ENCODE assay signal across 2 cellular contexts in the genomic region with DNA sequence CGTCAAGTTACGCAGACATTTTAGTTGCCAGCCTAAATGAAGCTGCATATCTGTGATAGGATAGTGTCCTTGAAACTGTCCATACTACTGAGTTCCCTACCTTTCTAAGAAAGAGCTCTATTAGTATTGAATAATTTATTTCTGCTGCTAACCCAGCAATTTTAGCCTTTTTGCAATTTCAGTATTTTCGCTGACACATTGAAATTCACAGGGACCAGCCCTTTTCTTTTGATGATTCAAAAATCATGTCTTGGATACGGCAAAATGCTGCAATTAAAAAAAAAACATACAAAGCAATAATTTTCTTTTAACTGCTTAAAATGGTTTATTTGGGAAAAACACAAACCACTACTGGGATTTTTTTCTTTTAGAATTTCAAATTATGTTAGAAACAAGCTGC.
TF ChIP-seq lines count a peak whose summit lies in the region.

No MANE protein-coding gene starts in this region.

TF ChIP-seq in HepG2, 621 proteins besides CTCF, POLR2A, EP300 and RAD21 (continued from another document):
- TF ChIP-seq ZNF10 (CRISPR knock-in tag; IDR thresholded peaks at IDR 0.05; ENCODE audit: borderline replicate concordance, low read depth) (no peak), ZNF264 (CRISPR knock-in tag; IDR thresholded peaks at IDR 0.05) (no peak), CREM (IDR thresholded peaks at IDR 0.05) (no peak), CREM (CRISPR knock-in tag; IDR thresholded peaks at IDR 0.05) (no peak), FOSL2 (CRISPR knock-in tag; IDR thresholded peaks at IDR 0.05) (no peak), MAFF (IDR thresholded peaks at IDR 0.05; ENCODE audit: low read depth, low read length) (peak; percentile 93), MAFK (conservative IDR thresholded peaks at IDR 0.05 in 1 of 2, IDR thresholded peaks at IDR 0.05 in 1 of 2; ENCODE audit: low read length in 2 of 2) (peak; percentile 90 to 92), YEATS2 (CRISPR knock-in tag; IDR thresholded peaks at IDR 0.05; ENCODE audit: borderline replicate concordance) (no peak)
- TF ChIP-seq, protein P1, sequence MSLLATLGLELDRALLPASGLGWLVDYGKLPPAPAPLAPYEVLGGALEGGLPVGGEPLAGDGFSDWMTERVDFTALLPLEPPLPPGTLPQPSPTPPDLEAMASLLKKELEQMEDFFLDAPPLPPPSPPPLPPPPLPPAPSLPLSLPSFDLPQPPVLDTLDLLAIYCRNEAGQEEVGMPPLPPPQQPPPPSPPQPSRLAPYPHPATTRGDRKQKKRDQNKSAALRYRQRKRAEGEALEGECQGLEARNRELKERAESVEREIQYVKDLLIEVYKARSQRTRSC (CRISPR knock-in tag; IDR thresholded peaks at IDR 0.05; ENCODE audit: low read depth) = no peak
- TF ChIP-seq, protein P2, sequence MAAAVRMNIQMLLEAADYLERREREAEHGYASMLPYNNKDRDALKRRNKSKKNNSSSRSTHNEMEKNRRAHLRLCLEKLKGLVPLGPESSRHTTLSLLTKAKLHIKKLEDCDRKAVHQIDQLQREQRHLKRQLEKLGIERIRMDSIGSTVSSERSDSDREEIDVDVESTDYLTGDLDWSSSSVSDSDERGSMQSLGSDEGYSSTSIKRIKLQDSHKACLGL (CRISPR knock-in tag; IDR thresholded peaks at IDR 0.05) = no peak
- TF ChIP-seq, protein P3, sequence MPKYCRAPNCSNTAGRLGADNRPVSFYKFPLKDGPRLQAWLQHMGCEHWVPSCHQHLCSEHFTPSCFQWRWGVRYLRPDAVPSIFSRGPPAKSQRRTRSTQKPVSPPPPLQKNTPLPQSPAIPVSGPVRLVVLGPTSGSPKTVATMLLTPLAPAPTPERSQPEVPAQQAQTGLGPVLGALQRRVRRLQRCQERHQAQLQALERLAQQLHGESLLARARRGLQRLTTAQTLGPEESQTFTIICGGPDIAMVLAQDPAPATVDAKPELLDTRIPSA (CRISPR knock-in tag; IDR thresholded peaks at IDR 0.05; ENCODE audit: borderline replicate concordance) = no peak

TF ChIP-seq in K562, 482 proteins besides CTCF, POLR2A, EP300 and RAD21:
- TF ChIP-seq, protein P4, sequence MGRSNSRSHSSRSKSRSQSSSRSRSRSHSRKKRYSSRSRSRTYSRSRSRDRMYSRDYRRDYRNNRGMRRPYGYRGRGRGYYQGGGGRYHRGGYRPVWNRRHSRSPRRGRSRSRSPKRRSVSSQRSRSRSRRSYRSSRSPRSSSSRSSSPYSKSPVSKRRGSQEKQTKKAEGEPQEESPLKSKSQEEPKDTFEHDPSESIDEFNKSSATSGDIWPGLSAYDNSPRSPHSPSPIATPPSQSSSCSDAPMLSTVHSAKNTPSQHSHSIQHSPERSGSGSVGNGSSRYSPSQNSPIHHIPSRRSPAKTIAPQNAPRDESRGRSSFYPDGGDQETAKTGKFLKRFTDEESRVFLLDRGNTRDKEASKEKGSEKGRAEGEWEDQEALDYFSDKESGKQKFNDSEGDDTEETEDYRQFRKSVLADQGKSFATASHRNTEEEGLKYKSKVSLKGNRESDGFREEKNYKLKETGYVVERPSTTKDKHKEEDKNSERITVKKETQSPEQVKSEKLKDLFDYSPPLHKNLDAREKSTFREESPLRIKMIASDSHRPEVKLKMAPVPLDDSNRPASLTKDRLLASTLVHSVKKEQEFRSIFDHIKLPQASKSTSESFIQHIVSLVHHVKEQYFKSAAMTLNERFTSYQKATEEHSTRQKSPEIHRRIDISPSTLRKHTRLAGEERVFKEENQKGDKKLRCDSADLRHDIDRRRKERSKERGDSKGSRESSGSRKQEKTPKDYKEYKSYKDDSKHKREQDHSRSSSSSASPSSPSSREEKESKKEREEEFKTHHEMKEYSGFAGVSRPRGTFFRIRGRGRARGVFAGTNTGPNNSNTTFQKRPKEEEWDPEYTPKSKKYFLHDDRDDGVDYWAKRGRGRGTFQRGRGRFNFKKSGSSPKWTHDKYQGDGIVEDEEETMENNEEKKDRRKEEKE (IDR thresholded peaks at IDR 0.05; ENCODE audit: borderline replicate concordance in 1 of 2, control insufficient read depth in 1 of 2, low read depth in 2 of 2, low read length in 1 of 2) = no peak
- TF ChIP-seq NR2C2 (CRISPR knock-in tag; IDR thresholded peaks at IDR 0.05) (no peak), NR2C2 (tag; IDR thresholded peaks at IDR 0.05) (no peak), HEY1 (CRISPR knock-in tag; IDR thresholded peaks at IDR 0.05; ENCODE audit: borderline replicate concordance) (no peak), ZNF316 (IDR thresholded peaks at IDR 0.05) (peak; percentile 20; the same call in 1 of the 2 replicates), ZNF354B (CRISPR knock-in tag; IDR thresholded peaks at IDR 0.05) (no peak)
- TF ChIP-seq, protein P5, sequence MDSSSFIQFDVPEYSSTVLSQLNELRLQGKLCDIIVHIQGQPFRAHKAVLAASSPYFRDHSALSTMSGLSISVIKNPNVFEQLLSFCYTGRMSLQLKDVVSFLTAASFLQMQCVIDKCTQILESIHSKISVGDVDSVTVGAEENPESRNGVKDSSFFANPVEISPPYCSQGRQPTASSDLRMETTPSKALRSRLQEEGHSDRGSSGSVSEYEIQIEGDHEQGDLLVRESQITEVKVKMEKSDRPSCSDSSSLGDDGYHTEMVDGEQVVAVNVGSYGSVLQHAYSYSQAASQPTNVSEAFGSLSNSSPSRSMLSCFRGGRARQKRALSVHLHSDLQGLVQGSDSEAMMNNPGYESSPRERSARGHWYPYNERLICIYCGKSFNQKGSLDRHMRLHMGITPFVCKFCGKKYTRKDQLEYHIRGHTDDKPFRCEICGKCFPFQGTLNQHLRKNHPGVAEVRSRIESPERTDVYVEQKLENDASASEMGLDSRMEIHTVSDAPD (CRISPR knock-in tag; IDR thresholded peaks at IDR 0.05) = no peak
